ENCODE assay signal across 13 cellular contexts in genomic region chr16:31456988-31457360, GRCh38. TPM values are rescaled to one million over a fixed set of nuclear protein-coding genes. Genes with fewer than 3 reads are reported as not detected.
DNase-seq lines count a peak whose midpoint lies in the region; ATAC-seq, FAIRE-seq and TF ChIP-seq lines count a peak whose summit lies in the region.
"Had no signal": no experiment of that assay in that cellular context is flagged by ENCODE, and none has a peak within 500 bp of the region (broad histone marks: within the 10 kb centered on the region; RNA-seq: fewer than 3 reads in every experiment).

No MANE protein-coding gene starts in this region.

- ATAC-seq in stimulated activated naive CD8-positive, alpha-beta T cell treated with anti-CD3 and anti-CD28 coated beads, Interleukin-15, Interleukin-2, amounts not matched to agents 100 U/mL and 50 U/mL, for 24 hours = no peak
- ATAC-seq in upper lobe of right lung (no peak), esophagus mucosa (no peak), HG03571 (IDR thresholded peaks at IDR 0.05; ENCODE audit: unreplicated experiment) (no peak)

- FAIRE-seq in keratinocyte (lab: Jason Lieb, UNC) = no peak

- H3K9me1 ChIP-seq in keratinocyte (ENCODE audit: control insufficient read depth, extremely low read depth, insufficient read depth, low read length) = peaks cover 6% of the 10 kb centered on the region

- CTCF ChIA-PET in activated CD4-positive, alpha-beta memory T cell treated with anti-CD3 and anti-CD28 coated beads, Interleukin-2, amount 10 ng/mL, durations not matched to agents 7 days and 5 days (lab: Charles Lee) = interaction anchor here (0.7 to 6.7 kb wide), 6 partner anchors 12 to 415 kb away, joined by 3 to 69 read pairs (median 8); partner anchors contain the start of genes COX6A2 and ZNF843

- TF ChIP-seq CTCF in keratinocyte (optimal IDR thresholded peaks at IDR 0.05 in 1 of 3, IDR thresholded peaks at IDR 0.05 in 1 of 3, conservative IDR thresholded peaks at IDR 0.05 in 1 of 3; ENCODE audit: extremely low read depth in 1 of 3, insufficient read depth in 2 of 3, low read length in 3 of 3) (no peak), upper lobe of right lung (IDR thresholded peaks at IDR 0.05) (no peak)

- H3K4me1 Mint-ChIP-seq in stimulated activated naive CD8-positive, alpha-beta T cell treated with anti-CD3 and anti-CD28 coated beads, Interleukin-15, Interleukin-2, amounts not matched to agents 100 ng/mL and 50 ng/mL, for 24 hours (ENCODE audit: low read depth) = peaks cover 61% of the 10 kb centered on the region
- peaks cover 56% of the 10 kb centered on the region for H3K4me1 Mint-ChIP-seq in activated CD4-positive, alpha-beta memory T cell treated with anti-CD3 and anti-CD28 coated beads, Interleukin-2, amount 10 ng/mL, durations not matched to agents 7 days and 5 days

- H3K4me3 Mint-ChIP-seq in stimulated activated naive CD8-positive, alpha-beta T cell treated with anti-CD3 and anti-CD28 coated beads, Interleukin-15, Interleukin-2, amounts not matched to agents 100 ng/mL and 50 ng/mL, for 24 hours = peak overlapping the region; percentile 94
- H3K4me3 Mint-ChIP-seq in activated CD4-positive, alpha-beta memory T cell treated with anti-CD3 and anti-CD28 coated beads, Interleukin-2, amount 10 ng/mL, durations not matched to agents 7 days and 5 days = peak overlapping the region; percentile 92

- H3K9ac ChIP-seq in keratinocyte (ENCODE audit: control insufficient read depth, extremely low read depth, insufficient read depth, low read length) = peak overlapping the region; percentile 94

- H3K4me3 ChIP-seq in keratinocyte (ENCODE audit: control insufficient read depth in 2 of 3, extremely low read depth in 1 of 3, insufficient read depth in 2 of 3, low read depth in 1 of 3, low read length in 3 of 3) (peak overlapping the region in 2 of 3 experiments; percentile 95 to 96), upper lobe of right lung (no peak overlapping the region)

- DNase-seq in stimulated activated naive CD8-positive, alpha-beta T cell treated with anti-CD3 and anti-CD28 coated beads, Interleukin-15, Interleukin-2, amounts not matched to agents 100 U/mL and 50 U/mL, for 24 hours = no peak
- no peak for DNase-seq in activated CD4-positive, alpha-beta memory T cell treated with anti-CD3 and anti-CD28 coated beads, Interleukin-2, amount 10 ng/mL, durations not matched to agents 7 days and 5 days
- DNase-seq in keratinocyte (ENCODE audit: low read depth, low spot score) (no peak), upper lobe of right lung (peak; percentile 35), NCI-H1048 (lab: John Stamatoyannopoulos, UW) (no peak)
- DNase-seq: activated CD4-positive, alpha-beta T cell treated with anti-CD3 and anti-CD28 coated beads for 4 hours; NCI-H187 treated with DMSO at 0.1 percent for 48 hours had no signal

- no peaks in the 10 kb centered on the region for H3K27me3 ChIP-seq in keratinocyte (ENCODE audit: control insufficient read depth, extremely low read depth, insufficient read depth, low read length)
- H3K27me3 ChIP-seq in upper lobe of right lung = no peaks in the 10 kb centered on the region

- H3K27ac ChIP-seq in keratinocyte (ENCODE audit: control insufficient read depth, insufficient read depth, low read length) (no peak overlapping the region), upper lobe of right lung (no peak overlapping the region)

- H3K36me3 ChIP-seq in keratinocyte (ENCODE audit: control insufficient read depth in 2 of 2, extremely low read depth in 1 of 2, insufficient read depth in 2 of 2, low read length in 2 of 2) = peaks cover 2 to 15% of the 10 kb centered on the region in 2 experiments
- peaks cover 1% of the 10 kb centered on the region for H3K36me3 ChIP-seq in upper lobe of right lung

- peaks cover 9% of the 10 kb centered on the region for H4K20me1 ChIP-seq in keratinocyte (ENCODE audit: control insufficient read depth, extremely low read depth, insufficient read depth, low read length)

- H3K9me3 ChIP-seq in keratinocyte (ENCODE audit: control insufficient read depth, low read depth, low read length) = no peaks in the 10 kb centered on the region
- no peaks in the 10 kb centered on the region for H3K9me3 ChIP-seq in upper lobe of right lung

- peaks cover 40% of the 10 kb centered on the region for H3K79me2 ChIP-seq in keratinocyte (ENCODE audit: control insufficient read depth, insufficient read depth, low read length)

- peaks cover 24% of the 10 kb centered on the region for H3K36me3 Mint-ChIP-seq in stimulated activated naive CD8-positive, alpha-beta T cell treated with anti-CD3 and anti-CD28 coated beads, Interleukin-15, Interleukin-2, amounts not matched to agents 100 ng/mL and 50 ng/mL, for 24 hours (ENCODE audit: low read depth)
- peaks cover 15% of the 10 kb centered on the region for H3K36me3 Mint-ChIP-seq in activated CD4-positive, alpha-beta memory T cell treated with anti-CD3 and anti-CD28 coated beads, Interleukin-2, amount 10 ng/mL, durations not matched to agents 7 days and 5 days (ENCODE audit: low read depth)

- POLR2A ChIA-PET in activated CD4-positive, alpha-beta memory T cell treated with anti-CD3 and anti-CD28 coated beads, Interleukin-2, amount 10 ng/mL, durations not matched to agents 7 days and 5 days (lab: Charles Lee) = interaction anchor here (1.0 to 5.2 kb wide), 6 partner anchors 11 to 416 kb away, joined by 3 to 66 read pairs (median 22); partner anchors contain the start of genes FUS, ZNF267 and ZNF843

- dilution Hi-C loops in keratinocyte (cut with MboI; ENCODE audit: extremely low pct_ligation_motif_present, low sequenced_read_pairs) = no loop called here

- no peak overlapping the region for H3K27ac Mint-ChIP-seq in stimulated activated naive CD8-positive, alpha-beta T cell treated with anti-CD3 and anti-CD28 coated beads, Interleukin-15, Interleukin-2, amounts not matched to agents 100 ng/mL and 50 ng/mL, for 24 hours
- H3K27ac Mint-ChIP-seq in activated CD4-positive, alpha-beta memory T cell treated with anti-CD3 and anti-CD28 coated beads, Interleukin-2, amount 10 ng/mL, durations not matched to agents 7 days and 5 days = no peak overlapping the region

- no peaks in the 10 kb centered on the region for H3K9me3 Mint-ChIP-seq in stimulated activated naive CD8-positive, alpha-beta T cell treated with anti-CD3 and anti-CD28 coated beads, Interleukin-15, Interleukin-2, amounts not matched to agents 100 ng/mL and 50 ng/mL, for 24 hours
- no peaks in the 10 kb centered on the region for H3K9me3 Mint-ChIP-seq in activated CD4-positive, alpha-beta memory T cell treated with anti-CD3 and anti-CD28 coated beads, Interleukin-2, amount 10 ng/mL, durations not matched to agents 7 days and 5 days

- no peak overlapping the region for H2AFZ ChIP-seq in keratinocyte (ENCODE audit: control insufficient read depth, low read length)

- H3K27me3 Mint-ChIP-seq in stimulated activated naive CD8-positive, alpha-beta T cell treated with anti-CD3 and anti-CD28 coated beads, Interleukin-15, Interleukin-2, amounts not matched to agents 100 ng/mL and 50 ng/mL, for 24 hours = no peaks in the 10 kb centered on the region
- H3K27me3 Mint-ChIP-seq in activated CD4-positive, alpha-beta memory T cell treated with anti-CD3 and anti-CD28 coated beads, Interleukin-2, amount 10 ng/mL, durations not matched to agents 7 days and 5 days = no peaks in the 10 kb centered on the region

- H3K4me1 ChIP-seq in keratinocyte (ENCODE audit: control insufficient read depth, extremely low read depth, insufficient read depth, low read length) = peaks cover 65% of the 10 kb centered on the region
- peaks cover 63% of the 10 kb centered on the region for H3K4me1 ChIP-seq in upper lobe of right lung

- peak overlapping the region; percentile 94 for H3K4me2 ChIP-seq in keratinocyte (ENCODE audit: control insufficient read depth, extremely low read depth, insufficient read depth, low read depth, low read length)

- intact Hi-C loops in upper lobe of right lung (cut with DNase I) = no loop called here

RNA-seq across cellular contexts. Expression of gene ARMC5, which starts 2.3 kb away (rescaled TPM):
- total RNA-seq in activated CD4-positive, alpha-beta memory T cell treated with anti-CD3 and anti-CD28 coated beads, Interleukin-2, amount 10 ng/mL, durations not matched to agents 7 days and 5 days = 10 to 100 TPM; 10.1 to 12.0 TPM
- polyA plus RNA-seq in keratinocyte = 3.0 to 4.4 TPM (median 3.8 TPM) in 3 replicates
- polyA plus RNA-seq in keratinocyte (2011; ENCODE audit: low read depth) = 6.1 TPM
- polyA plus RNA-seq in keratinocyte (2011; cell fraction: cytosol; rRNA removed) = 1.2 and 3.6 TPM in 2 replicates
- 8.9 and 12.5 TPM in 2 replicates for polyA plus RNA-seq in keratinocyte (2011; cell fraction: nucleus; rRNA removed)
- polyA plus RNA-seq in keratinocyte (2012; ENCODE audit: low replicate concordance) = 6.2 and 7.6 TPM in 2 replicates
- polyA minus RNA-seq in keratinocyte = 1.9 to 10.4 TPM (median 3.2 TPM) in 3 replicates
- 9.0 TPM for polyA minus RNA-seq in keratinocyte (2011; cell fraction: cytosol; rRNA and poly(A)+ RNA removed)
- polyA minus RNA-seq in keratinocyte (2011; cell fraction: nucleus; rRNA and poly(A)+ RNA removed) = 6.1 and 9.2 TPM in 2 replicates
- total RNA-seq in upper lobe of right lung (10.8 TPM), esophagus mucosa (9.4 TPM)

RNA-seq across cellular contexts. Expression of gene ZNF843, which starts 14.4 kb away (rescaled TPM):
- total RNA-seq in activated CD4-positive, alpha-beta memory T cell treated with anti-CD3 and anti-CD28 coated beads, Interleukin-2, amount 10 ng/mL, durations not matched to agents 7 days and 5 days = under 1 TPM in 1 of 2 experiments, not detected in 1; 0.13 TPM
- 0.08 to 0.12 TPM (median 0.10 TPM) in 3 replicates for polyA plus RNA-seq in keratinocyte
- polyA plus RNA-seq in keratinocyte (2011; ENCODE audit: low read depth) = 0.12 TPM
- polyA plus RNA-seq in keratinocyte (2011; cell fraction: cytosol; rRNA removed) = 0.06 and 0.18 TPM in 2 replicates
- 0.14 and 0.23 TPM in 2 replicates for polyA plus RNA-seq in keratinocyte (2011; cell fraction: nucleus; rRNA removed)
- 0.13 and 0.48 TPM in 2 replicates for polyA plus RNA-seq in keratinocyte (2012; ENCODE audit: low replicate concordance)
- polyA minus RNA-seq in keratinocyte = 0.07 TPM in 1 of 3 replicates, not detected in the others
- polyA minus RNA-seq in keratinocyte (2011; cell fraction: cytosol; rRNA and poly(A)+ RNA removed) = not detected
- 0.32 TPM in 1 of 2 replicates, not detected in the other for polyA minus RNA-seq in keratinocyte (2011; cell fraction: nucleus; rRNA and poly(A)+ RNA removed)
- total RNA-seq in upper lobe of right lung (0.84 TPM), esophagus mucosa (0.32 TPM)
- total RNA-seq: RPMI7951 had no signal

RNA-seq across cellular contexts. Expression of gene TGFB1I1, which starts 15.0 kb away (rescaled TPM):
- under 1 TPM; 0.25 to 0.38 TPM for total RNA-seq in activated CD4-positive, alpha-beta memory T cell treated with anti-CD3 and anti-CD28 coated beads, Interleukin-2, amount 10 ng/mL, durations not matched to agents 7 days and 5 days
- 3.7 to 14.0 TPM (median 5.5 TPM) in 3 replicates for polyA plus RNA-seq in keratinocyte
- polyA plus RNA-seq in keratinocyte (2011; ENCODE audit: low read depth) = 1.1 TPM
- 9.0 and 12.1 TPM in 2 replicates for polyA plus RNA-seq in keratinocyte (2011; cell fraction: cytosol; rRNA removed)
- polyA plus RNA-seq in keratinocyte (2011; cell fraction: nucleus; rRNA removed) = 11.4 and 14.5 TPM in 2 replicates
- polyA plus RNA-seq in keratinocyte (2012; ENCODE audit: low replicate concordance) = 4.3 and 20.4 TPM in 2 replicates
- polyA minus RNA-seq in keratinocyte = 4.4 to 17.5 TPM (median 5.2 TPM) in 3 replicates
- polyA minus RNA-seq in keratinocyte (2011; cell fraction: cytosol; rRNA and poly(A)+ RNA removed) = 17.8 TPM
- polyA minus RNA-seq in keratinocyte (2011; cell fraction: nucleus; rRNA and poly(A)+ RNA removed) = 2.8 and 5.0 TPM in 2 replicates
- total RNA-seq in upper lobe of right lung (49.9 TPM), esophagus mucosa (4.3 TPM)

RNA-seq across cellular contexts. Expression of gene SLC5A2, which starts 25.9 kb away (rescaled TPM):
- under 1 TPM; 0.25 to 0.30 TPM for total RNA-seq in activated CD4-positive, alpha-beta memory T cell treated with anti-CD3 and anti-CD28 coated beads, Interleukin-2, amount 10 ng/mL, durations not matched to agents 7 days and 5 days
- polyA plus RNA-seq in keratinocyte = 0.03 TPM in 2 of 3 replicates, not detected in the other
- polyA plus RNA-seq in keratinocyte (2011; ENCODE audit: low read depth) = not detected
- polyA plus RNA-seq in keratinocyte (2011; cell fraction: cytosol; rRNA removed) = not detected in 2 replicates
- polyA plus RNA-seq in keratinocyte (2011; cell fraction: nucleus; rRNA removed) = 0.04 TPM in 1 of 2 replicates, not detected in the other
- polyA plus RNA-seq in keratinocyte (2012; ENCODE audit: low replicate concordance) = 0.89 TPM in 1 of 2 replicates, not detected in the other
- not detected in 3 replicates for polyA minus RNA-seq in keratinocyte
- not detected for polyA minus RNA-seq in keratinocyte (2011; cell fraction: cytosol; rRNA and poly(A)+ RNA removed)
- polyA minus RNA-seq in keratinocyte (2011; cell fraction: nucleus; rRNA and poly(A)+ RNA removed) = not detected in 2 replicates
- total RNA-seq in upper lobe of right lung (3.1 TPM), esophagus mucosa (0.12 TPM)
- total RNA-seq: glomerular endothelial cell, RPMI7951, ureter had no signal

RNA-seq across cellular contexts. Expression of gene COX6A2, which starts 28.8 kb away (rescaled TPM):
- total RNA-seq in activated CD4-positive, alpha-beta memory T cell treated with anti-CD3 and anti-CD28 coated beads, Interleukin-2, amount 10 ng/mL, durations not matched to agents 7 days and 5 days = not detected
- not detected in 3 replicates for polyA plus RNA-seq in keratinocyte
- polyA plus RNA-seq in keratinocyte (2011; ENCODE audit: low read depth) = not detected
- polyA plus RNA-seq in keratinocyte (2011; cell fraction: cytosol; rRNA removed) = not detected in 2 replicates
- polyA plus RNA-seq in keratinocyte (2011; cell fraction: nucleus; rRNA removed) = not detected in 2 replicates
- polyA plus RNA-seq in keratinocyte (2012; ENCODE audit: low replicate concordance) = not detected in 2 replicates
- polyA minus RNA-seq in keratinocyte = not detected in 3 replicates
- polyA minus RNA-seq in keratinocyte (2011; cell fraction: cytosol; rRNA and poly(A)+ RNA removed) = not detected
- polyA minus RNA-seq in keratinocyte (2011; cell fraction: nucleus; rRNA and poly(A)+ RNA removed) = not detected in 2 replicates
- total RNA-seq in upper lobe of right lung = not detected
- total RNA-seq in esophagus mucosa = 0.48 TPM
- total RNA-seq: glomerular endothelial cell, RPMI7951, ureter had no signal
